Comparison of ENCODE assay signal across 14 cellular contexts in the genomic region with DNA sequence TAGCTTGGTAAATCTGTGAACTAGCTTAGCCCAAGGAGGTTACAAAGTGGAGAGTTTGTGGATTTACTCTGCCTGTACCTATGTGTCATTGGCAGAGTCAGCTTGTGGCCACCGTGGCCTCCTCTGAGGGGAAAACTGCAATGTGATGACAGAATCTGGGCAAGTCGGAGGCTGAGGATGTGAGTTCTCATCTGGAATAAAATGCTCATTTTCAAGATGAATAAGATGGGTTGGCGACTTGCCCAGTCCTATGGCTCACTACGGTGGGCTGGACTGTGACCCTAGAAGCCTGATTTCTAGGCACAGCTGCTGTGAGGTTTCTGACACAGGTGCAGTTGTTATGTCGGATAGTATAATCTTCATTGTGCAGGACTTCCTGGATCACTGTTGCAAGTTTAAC.
DNase-seq lines count a peak whose midpoint lies in the region; ATAC-seq and TF ChIP-seq lines count a peak whose summit lies in the region.
"Had no signal": no experiment of that assay in that cellular context is flagged by ENCODE, and none has a peak within 500 bp of the region (broad histone marks: within the 10 kb centered on the region; RNA-seq: fewer than 3 reads in every experiment).

No MANE protein-coding gene starts in this region.

- TF ChIP-seq POLR2A in heart left ventricle (IDR thresholded peaks at IDR 0.05) (no peak), vagina (IDR thresholded peaks at IDR 0.05) (no peak)

- no peaks in the 10 kb centered on the region for H3K9me3 Mint-ChIP-seq in activated T-helper 17 cell treated with anti-CD3 and anti-CD28 coated beads, Interleukin-2, amount 50 U/mL, for 72 hours
- H3K9me3 Mint-ChIP-seq in neural progenitor cell (no peaks in the 10 kb centered on the region), CD14-positive monocyte (peaks cover 0 to 2% (median 0%) of the 10 kb centered on the region in 7 donors)
- H3K9me3 Mint-ChIP-seq: T-helper 2 cell treated with Interferon-gamma antibody and Interleukin-4, amounts not matched to agents 5 μg/mL and 100 μg/mL, for 36 hours had no signal

- 31 to 53% (median 40%) methylated on average over 3 to 5 of the region's 5 CpGs for WGBS in heart left ventricle, 4 donors

- ATAC-seq in left ventricle myocardium superior (peak; percentile 28), heart left ventricle (no peak)
- peak; percentile 94 for ATAC-seq in activated T-helper 17 cell treated with anti-CD3 and anti-CD28 coated beads, Interleukin-2, amount 50 U/mL, for 72 hours (replicated peaks)

- H3K4me1 ChIP-seq in heart left ventricle (peaks cover 0 to 14% (median 0%) of the 10 kb centered on the region in 12 donors), vagina (peaks cover 7% of the 10 kb centered on the region), neural progenitor cell (no peaks in the 10 kb centered on the region)

- H2AFZ ChIP-seq in neural progenitor cell (replicated peaks), result no peak overlapping the region

- no peak overlapping the region for H3K9ac ChIP-seq in neural progenitor cell

- H3K9me3 ChIP-seq in heart left ventricle (no peaks in the 10 kb centered on the region), vagina (no peaks in the 10 kb centered on the region), neural progenitor cell (ENCODE audit: low read depth) (no peaks in the 10 kb centered on the region)

- H3K27ac Mint-ChIP-seq in activated T-helper 17 cell treated with anti-CD3 and anti-CD28 coated beads, Interleukin-2, amount 50 U/mL, for 72 hours, result no peak overlapping the region
- H3K27ac Mint-ChIP-seq in neural progenitor cell (no peak overlapping the region), CD14-positive monocyte (no peak overlapping the region)
- H3K27ac Mint-ChIP-seq: T-helper 2 cell treated with Interferon-gamma antibody and Interleukin-4, amounts not matched to agents 5 μg/mL and 100 μg/mL, for 36 hours had no signal

- no peaks in the 10 kb centered on the region for H3F3A ChIP-seq in neural progenitor cell (ENCODE audit: low read depth)

- no peaks in the 10 kb centered on the region for H3K36me3 Mint-ChIP-seq in activated T-helper 17 cell treated with anti-CD3 and anti-CD28 coated beads, Interleukin-2, amount 50 U/mL, for 72 hours (ENCODE audit: low read depth)
- H3K36me3 Mint-ChIP-seq in neural progenitor cell, result no peaks in the 10 kb centered on the region
- no peaks in the 10 kb centered on the region for H3K36me3 Mint-ChIP-seq in CD14-positive monocyte

- H3K79me2 ChIP-seq in neural progenitor cell (ENCODE audit: low read depth), result no peaks in the 10 kb centered on the region

- H3K4me2 ChIP-seq in neural progenitor cell, result no peak overlapping the region

- H3K27me3 Mint-ChIP-seq in activated T-helper 17 cell treated with anti-CD3 and anti-CD28 coated beads, Interleukin-2, amount 50 U/mL, for 72 hours, result peaks cover 15% of the 10 kb centered on the region
- H3K27me3 Mint-ChIP-seq in neural progenitor cell (ENCODE audit: insufficient read depth, low read depth) (no peaks in the 10 kb centered on the region), CD14-positive monocyte (ENCODE audit: low read depth in 3 of 3) (peaks cover 10 to 28% (median 20%) of the 10 kb centered on the region in 3 donors)

- H3K4me1 Mint-ChIP-seq in activated T-helper 17 cell treated with anti-CD3 and anti-CD28 coated beads, Interleukin-2, amount 50 U/mL, for 72 hours, result peaks cover 4% of the 10 kb centered on the region
- H3K4me1 Mint-ChIP-seq in neural progenitor cell, result no peaks in the 10 kb centered on the region
- H3K4me1 Mint-ChIP-seq in CD14-positive monocyte, result no peaks in the 10 kb centered on the region

- no peaks in the 10 kb centered on the region for H4K20me1 ChIP-seq in neural progenitor cell (ENCODE audit: low read depth)

- H3K27me3 ChIP-seq in heart left ventricle (no peaks in the 10 kb centered on the region), vagina (no peaks in the 10 kb centered on the region), neural progenitor cell (no peaks in the 10 kb centered on the region)

- H3K36me3 ChIP-seq in heart left ventricle, result no peaks in the 10 kb centered on the region
- H3K36me3 ChIP-seq in vagina, result no peaks in the 10 kb centered on the region
- no peaks in the 10 kb centered on the region for H3K36me3 ChIP-seq in neural progenitor cell

- H3K4me3 ChIP-seq in heart left ventricle (no peak overlapping the region), vagina (no peak overlapping the region), neural progenitor cell (no peak overlapping the region)

- TF ChIP-seq CTCF in heart left ventricle (IDR thresholded peaks at IDR 0.05) (no peak), vagina (IDR thresholded peaks at IDR 0.05) (no peak), neural progenitor cell (IDR thresholded peaks at IDR 0.05) (no peak), CD14-positive monocyte (IDR thresholded peaks at IDR 0.05) (no peak)

- DNase-seq in left ventricle myocardium superior, result peak; percentile 28
- DNase-seq in heart left ventricle, result no peak
- DNase-seq in myocyte (ENCODE audit: low read depth), result peak; percentile 82
- DNase-seq in vagina (ENCODE audit: extremely low spot score in 2 of 2), result no peak
- DNase-seq in NCI-H1092 (lab: John Stamatoyannopoulos, UW), result no peak
- no peak for DNase-seq in neural progenitor cell (ENCODE audit: low spot score)
- DNase-seq in CD14-positive monocyte (ENCODE audit: low spot score), result no peak
- DNase-seq: midbrain; NCI-H146; retina; stimulated activated naive CD4-positive, alpha-beta T cell had no signal

- H3K4me3 Mint-ChIP-seq in activated T-helper 17 cell treated with anti-CD3 and anti-CD28 coated beads, Interleukin-2, amount 50 U/mL, for 72 hours, result no peak overlapping the region
- H3K4me3 Mint-ChIP-seq in neural progenitor cell (no peak overlapping the region), CD14-positive monocyte (no peak overlapping the region)
- H3K4me3 Mint-ChIP-seq: T-helper 2 cell treated with Interferon-gamma antibody and Interleukin-4, amounts not matched to agents 5 μg/mL and 100 μg/mL, for 36 hours had no signal

- no peak overlapping the region for H3K27ac ChIP-seq in heart left ventricle
- H3K27ac ChIP-seq in vagina, result peak overlapping the region; percentile 9
- H3K27ac ChIP-seq in neural progenitor cell, result no peak overlapping the region
- H3K27ac ChIP-seq: C4-2B had no signal

- intact Hi-C loops in left ventricle myocardium superior (cut with micrococcal nuclease) (no loop called here), heart left ventricle (cut with DNase I) (no loop called here), vagina (cut with DNase I) (no loop called here), CD14-positive monocyte (cut with micrococcal nuclease) (no loop called here)

Comparison
In these comparisons a context has a peak if more than half of its experiments do, and no peak if none do; other contexts are left out.
1. ATAC-seq: peak in left ventricle myocardium superior (single experiment) and activated T-helper 17 cell treated with anti-CD3 and anti-CD28 coated beads, Interleukin-2, amount 50 U/mL, for 72 hours (single experiment); none in heart left ventricle (0 of 4).
2. DNase-seq: peak in left ventricle myocardium superior (single experiment) and myocyte (single experiment); none in heart left ventricle (0 of 5), vagina (0 of 2), NCI-H1092 (single experiment), neural progenitor cell (single experiment) and CD14-positive monocyte (single experiment).